In the genomic region with DNA sequence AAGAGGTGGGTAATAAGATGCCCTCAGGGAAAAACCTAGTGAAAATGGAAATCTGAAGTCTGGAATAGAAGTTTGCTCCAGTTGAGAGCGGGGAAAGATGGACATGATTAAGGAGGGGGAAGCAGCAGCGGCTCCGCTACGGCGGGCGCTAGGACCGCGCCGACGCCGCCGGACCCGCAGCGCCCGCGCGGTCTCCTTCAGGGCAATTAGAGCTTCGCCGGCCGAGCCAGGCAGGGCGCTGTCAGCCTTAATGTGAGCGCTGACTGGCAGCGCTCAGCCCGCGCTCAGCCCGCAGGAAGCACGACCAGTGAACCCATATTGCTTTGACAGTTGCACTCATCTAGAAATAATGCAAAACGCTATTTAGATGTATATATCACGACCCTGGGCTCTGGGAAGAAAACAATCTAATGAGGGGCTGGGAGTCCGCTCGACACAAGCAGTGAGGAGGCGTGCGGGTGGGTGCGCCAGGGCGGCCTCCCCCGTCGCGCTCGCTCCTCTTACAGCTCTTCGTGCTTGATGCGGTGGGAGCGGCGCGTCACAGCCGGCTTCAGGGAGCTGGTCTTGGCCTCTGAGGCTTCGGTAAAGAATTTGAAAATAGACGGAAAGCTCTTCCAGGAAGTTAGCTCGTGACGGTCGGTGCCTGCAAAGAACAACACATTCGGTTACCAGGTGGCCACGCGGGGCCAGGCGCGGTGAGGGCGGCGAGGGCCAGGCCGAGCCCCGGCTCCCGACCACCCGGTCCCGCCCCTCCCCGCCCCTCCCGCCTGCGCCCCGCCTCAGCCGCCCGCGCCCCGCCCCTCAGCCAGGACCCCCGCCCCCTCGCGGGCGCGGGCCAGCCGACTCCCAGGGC, we compare ENCODE assay signal across 8 cellular contexts. TPM values are rescaled to one million over a fixed set of nuclear protein-coding genes. Genes with fewer than 3 reads are reported as not detected.
DNase-seq lines count a peak whose midpoint lies in the region; ATAC-seq, FAIRE-seq and TF ChIP-seq lines count a peak whose summit lies in the region.

No MANE protein-coding gene starts in this region.

- H3K4me1 ChIP-seq in HCT116 (ENCODE audit: control insufficient read depth in 1 of 2, insufficient read depth in 2 of 2, low read length in 2 of 2) (peaks cover 0 to 12% of the 10 kb centered on the region in 2 experiments; a peak in 3 of 4 replicates), cardiac muscle cell (ENCODE audit: low read depth) (no peaks in the 10 kb centered on the region), pancreas (peaks cover 0 to 3% (median 0%) of the 10 kb centered on the region in 3 donors)

- RAD21 ChIA-PET in HCT116 (lab: Charles Lee; ENCODE audit: low non-redundant PET in 1 of 2, low total read pairs in 2 of 2, uncharacterized antibody in 2 of 2, unreplicated experiment in 2 of 2) = interaction anchor here (0.6 kb wide), 2 partner anchors 180 to 340 kb away, joined by 3 read pairs; no protein-coding TSS in a partner anchor

- H2AFZ ChIP-seq in HCT116 (ENCODE audit: low read depth, low read length, poor library complexity, severe bottlenecking) = peak overlapping the region; percentile 19

- peak overlapping the region; percentile 36; the same call in 1 of the 2 replicates for H3K9ac ChIP-seq in HCT116 (ENCODE audit: low read length)

- H3K36me3 Mint-ChIP-seq in activated naive CD8-positive, alpha-beta T cell treated with anti-CD3 and anti-CD28 coated beads, Interleukin-2, amount 50 U/mL, for 24 hours (ENCODE audit: low read depth) = peaks cover 3% of the 10 kb centered on the region

- H3K4me3 Mint-ChIP-seq in activated naive CD8-positive, alpha-beta T cell treated with anti-CD3 and anti-CD28 coated beads, Interleukin-2, amount 50 U/mL, for 24 hours = peak overlapping the region; percentile 84

- CTCF ChIA-PET in HCT116 (lab: Charles Lee) = interaction anchor here (0.7 to 1.6 kb wide), 3 partner anchors 13 to 278 kb away, joined by 3 to 10 read pairs (median 3); no protein-coding TSS in a partner anchor

- H3K27ac ChIP-seq in HCT116 (ENCODE audit: low read depth, low read length) (no peak overlapping the region; the same call in 1 of the 2 replicates), cardiac muscle cell (no peak overlapping the region), pancreas (peak overlapping the region in 3 of 4 donors; percentile 56 to 72 (median 68))

- no peaks in the 10 kb centered on the region for H3K9me2 ChIP-seq in HCT116 (ENCODE audit: insufficient read depth)

- FAIRE-seq in pancreas (lab: Jason Lieb, UNC) = no peak

- TF ChIP-seq CTCF in GM10266 (IDR thresholded peaks at IDR 0.05; ENCODE audit: control insufficient read depth, insufficient read depth, low read depth, missing control alignments) (peak; percentile 22), HCT116 (IDR thresholded peaks at IDR 0.05 in 2 of 3, conservative IDR thresholded peaks at IDR 0.05 in 1 of 3; ENCODE audit: borderline replicate concordance in 1 of 3, insufficient read depth in 1 of 3, low read depth in 2 of 3, low read length in 2 of 3) (peak in 1 of 3 experiments; percentile 18; a peak in 1 of 6 replicates), LNCaP clone FGC (IDR thresholded peaks at IDR 0.05; ENCODE audit: control insufficient read depth, extremely low read depth, insufficient read depth) (peak; percentile 44), cardiac muscle cell (IDR thresholded peaks at IDR 0.05; ENCODE audit: low read depth, low read length) (peak; percentile 12), pancreas (IDR thresholded peaks at IDR 0.05) (no peak)

- peaks cover 30% of the 10 kb centered on the region for H3K4me1 Mint-ChIP-seq in activated naive CD8-positive, alpha-beta T cell treated with anti-CD3 and anti-CD28 coated beads, Interleukin-2, amount 50 U/mL, for 24 hours

- peak overlapping the region; percentile 97 for H3K4me2 ChIP-seq in HCT116 (ENCODE audit: low read length)

- H4K20me1 ChIP-seq in HCT116 (ENCODE audit: insufficient read depth) = no peaks in the 10 kb centered on the region

- TF ChIP-seq POLR2A in HCT116 (IDR thresholded peaks at IDR 0.05; ENCODE audit: borderline replicate concordance, extremely low read depth, insufficient read depth, insufficient read length) = no peak

- no peaks in the 10 kb centered on the region for H3K9me3 ChIP-seq in HCT116 (ENCODE audit: control insufficient read depth in 1 of 2, insufficient read depth in 1 of 2, low read depth in 1 of 2, low read length in 2 of 2)
- H3K9me3 ChIP-seq in cardiac muscle cell (ENCODE audit: low read depth) = no peaks in the 10 kb centered on the region
- H3K9me3 ChIP-seq in pancreas = no peaks in the 10 kb centered on the region

- TF ChIP-seq RAD21 in HCT116 (IDR thresholded peaks at IDR 0.05; ENCODE audit: low read depth) = peak; percentile 50

- H3K79me2 ChIP-seq in HCT116 (ENCODE audit: insufficient read depth, low read length) = no peaks in the 10 kb centered on the region

- no peaks in the 10 kb centered on the region for H3K9me3 Mint-ChIP-seq in activated naive CD8-positive, alpha-beta T cell treated with anti-CD3 and anti-CD28 coated beads, Interleukin-2, amount 50 U/mL, for 24 hours

- peak overlapping the region; percentile 45 to 67 for H3K4me3 ChIP-seq in HCT116 (replicated peaks in 1 of 2; ENCODE audit: low read depth in 1 of 2, low read length in 2 of 2)
- peak overlapping the region; percentile 50 for H3K4me3 ChIP-seq in LNCaP clone FGC (ENCODE audit: low read depth, low read length)
- H3K4me3 ChIP-seq in cardiac muscle cell = peak overlapping the region; percentile 54
- H3K4me3 ChIP-seq in pancreas = peak overlapping the region; percentile 44 to 75 (median 54)

- ATAC-seq in HCT116 (peak; percentile 98), pancreas (peak; percentile 86 to 93 (median 90))
- ATAC-seq in activated naive CD8-positive, alpha-beta T cell treated with anti-CD3 and anti-CD28 coated beads, Interleukin-2, amount 50 U/mL, for 24 hours = peak; percentile 93

- peak overlapping the region; percentile 66 for H3K27ac Mint-ChIP-seq in activated naive CD8-positive, alpha-beta T cell treated with anti-CD3 and anti-CD28 coated beads, Interleukin-2, amount 50 U/mL, for 24 hours

- H3K27me3 ChIP-seq in HCT116 (ENCODE audit: insufficient read depth, low read length) (no peaks in the 10 kb centered on the region), cardiac muscle cell (peaks cover 83% of the 10 kb centered on the region), pancreas (no peaks in the 10 kb centered on the region)

- WGBS in pancreas, 2 donors = 0 to 1% methylated on average over 63 to 76 of the region's 76 CpGs

- H3K36me3 ChIP-seq in HCT116 (ENCODE audit: control insufficient read depth in 1 of 2, insufficient read depth in 2 of 2, low read length in 2 of 2) = no peaks in the 10 kb centered on the region
- no peaks in the 10 kb centered on the region for H3K36me3 ChIP-seq in cardiac muscle cell
- H3K36me3 ChIP-seq in pancreas = no peaks in the 10 kb centered on the region

- DNase-seq in GM10266 (ENCODE audit: extremely low spot score) (peak; percentile 82), HCT116 (ENCODE audit: low read depth, low spot score) (peak; percentile 34), LNCaP clone FGC (ENCODE audit: low read depth) (no peak), SHP77 treated with DMSO at 0.1 percent for 48 hours (lab: John Stamatoyannopoulos, UW) (peak; percentile 53), cardiac muscle cell (ENCODE audit: low read depth in 1 of 2, low spot score in 1 of 2) (peak; percentile 69 to 85), pancreas (peak; percentile 51 to 85 (median 66)), inferior parietal cortex (ENCODE audit: extremely low spot score) (no peak)
- peak; percentile 64 for DNase-seq in activated naive CD8-positive, alpha-beta T cell treated with anti-CD3 and anti-CD28 coated beads, Interleukin-2, amount 50 U/mL, for 24 hours

- H3K27me3 Mint-ChIP-seq in activated naive CD8-positive, alpha-beta T cell treated with anti-CD3 and anti-CD28 coated beads, Interleukin-2, amount 50 U/mL, for 24 hours = peaks cover 33% of the 10 kb centered on the region

- BruUV-seq in HCT116 (replicated peaks; lab: Mats Ljungman, UMichigan) = no TSS peak

- POLR2A ChIA-PET in HCT116 (lab: Charles Lee) = no interaction called here

- intact Hi-C loops in HCT116 (cut with micrococcal nuclease) = no loop called here
- intact Hi-C loops in pancreas (cut with DNase I) = no loop called here

TF ChIP-seq in HCT116, 20 proteins besides CTCF, POLR2A, EP300 and RAD21 (continues in another document):
- TF ChIP-seq, protein P1, sequence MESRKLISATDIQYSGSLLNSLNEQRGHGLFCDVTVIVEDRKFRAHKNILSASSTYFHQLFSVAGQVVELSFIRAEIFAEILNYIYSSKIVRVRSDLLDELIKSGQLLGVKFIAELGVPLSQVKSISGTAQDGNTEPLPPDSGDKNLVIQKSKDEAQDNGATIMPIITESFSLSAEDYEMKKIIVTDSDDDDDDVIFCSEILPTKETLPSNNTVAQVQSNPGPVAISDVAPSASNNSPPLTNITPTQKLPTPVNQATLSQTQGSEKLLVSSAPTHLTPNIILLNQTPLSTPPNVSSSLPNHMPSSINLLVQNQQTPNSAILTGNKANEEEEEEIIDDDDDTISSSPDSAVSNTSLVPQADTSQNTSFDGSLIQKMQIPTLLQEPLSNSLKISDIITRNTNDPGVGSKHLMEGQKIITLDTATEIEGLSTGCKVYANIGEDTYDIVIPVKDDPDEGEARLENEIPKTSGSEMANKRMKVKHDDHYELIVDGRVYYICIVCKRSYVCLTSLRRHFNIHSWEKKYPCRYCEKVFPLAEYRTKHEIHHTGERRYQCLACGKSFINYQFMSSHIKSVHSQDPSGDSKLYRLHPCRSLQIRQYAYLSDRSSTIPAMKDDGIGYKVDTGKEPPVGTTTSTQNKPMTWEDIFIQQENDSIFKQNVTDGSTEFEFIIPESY (IDR thresholded peaks at IDR 0.05; ENCODE audit: extremely low read depth, insufficient replicate concordance, low read length) = no peak
- TF ChIP-seq TCF7L2 (IDR thresholded peaks at IDR 0.05; ENCODE audit: borderline replicate concordance, extremely low read depth, insufficient read depth, insufficient read length) (peak; percentile 64), SP1 (IDR thresholded peaks at IDR 0.05; ENCODE audit: low read depth) (peak; percentile 53), SRF (IDR thresholded peaks at IDR 0.05; ENCODE audit: low read depth) (no peak), CBX3 (IDR thresholded peaks at IDR 0.05; ENCODE audit: low read depth) (peak; percentile 85)
- TF ChIP-seq, protein P2, sequence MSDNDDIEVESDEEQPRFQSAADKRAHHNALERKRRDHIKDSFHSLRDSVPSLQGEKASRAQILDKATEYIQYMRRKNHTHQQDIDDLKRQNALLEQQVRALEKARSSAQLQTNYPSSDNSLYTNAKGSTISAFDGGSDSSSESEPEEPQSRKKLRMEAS (IDR thresholded peaks at IDR 0.05) = peak; percentile 72

RNA-seq across cellular contexts. Expression of gene NR2F1, which starts 37.7 kb away (rescaled TPM):
- 51.2 TPM for total RNA-seq in HCT116 (2021; ENCODE audit: unreplicated experiment)
- polyA plus RNA-seq in HCT116 (2012) = 63.0 and 64.6 TPM in 2 replicates
- 1.3 and 1.5 TPM in 2 replicates for total RNA-seq in cardiac muscle cell
- 0.13 and 0.32 TPM in 2 replicates for polyA plus RNA-seq in cardiac muscle cell
- 1 to 10 TPM; 1.4 to 8.1 (median 5.6) TPM for total RNA-seq in pancreas
- polyA plus RNA-seq in pancreas = 1 to 10 TPM; 4.3 to 4.4 TPM

RNA-seq across cellular contexts. Expression of gene NR2F1-AS1, which starts 39.7 kb away (rescaled TPM):
- 20.1 TPM for total RNA-seq in HCT116 (2021; ENCODE audit: unreplicated experiment)
- polyA plus RNA-seq in HCT116 (2012) = 12.7 and 18.1 TPM in 2 replicates
- 0.25 and 0.45 TPM in 2 replicates for total RNA-seq in cardiac muscle cell
- 0.21 and 0.49 TPM in 2 replicates for polyA plus RNA-seq in cardiac muscle cell
- total RNA-seq in pancreas = 1 to 10 TPM in 5 of 6 donors, under 1 TPM in 1; 0.65 to 2.7 (median 2.0) TPM
- 1 to 10 TPM; 3.1 to 4.4 TPM for polyA plus RNA-seq in pancreas

Comparison
In these comparisons a context has a peak if more than half of its experiments do, and no peak if none do; other contexts are left out.
1. DNase-seq: peak in GM10266 (single experiment), HCT116 (single experiment), SHP77 treated with DMSO at 0.1 percent for 48 hours (single experiment), activated naive CD8-positive, alpha-beta T cell treated with anti-CD3 and anti-CD28 coated beads, Interleukin-2, amount 50 U/mL, for 24 hours (single experiment), cardiac muscle cell (2 of 2) and pancreas (6 of 6); none in LNCaP clone FGC (single experiment) and inferior parietal cortex (single experiment).
2. CTCF ChIP-seq: peak in GM10266 (single experiment), LNCaP clone FGC (single experiment) and cardiac muscle cell (single experiment); none in pancreas (0 of 4).
3. H3K27ac ChIP-seq: peak in pancreas (3 of 4); none in HCT116 (single experiment) and cardiac muscle cell (single experiment).
4. Peak in every context shown above with its lines, with median percentiles within 50 percentile points of each other: ATAC-seq and H3K4me3 ChIP-seq.